In genomic region chr12:115749071-115749470, GRCh38 we compare ENCODE assay signal across 15 cellular contexts.
DNase-seq lines count a peak whose midpoint lies in the region; ATAC-seq and TF ChIP-seq lines count a peak whose summit lies in the region.
"Had no signal": no experiment of that assay in that cellular context is flagged by ENCODE, and none has a peak within 500 bp of the region (broad histone marks: within the 10 kb centered on the region; RNA-seq: fewer than 3 reads in every experiment).

No MANE protein-coding gene starts in this region.

- TF ChIP-seq CTCF in HFFc6 (IDR thresholded peaks at IDR 0.05) (no peak), nephron (IDR thresholded peaks at IDR 0.05; ENCODE audit: unreplicated experiment in 3 of 3) (no peak)

- peak overlapping the region; percentile 49; the same call in 1 of the 2 replicates for H3K4me3 Mint-ChIP-seq in HFFc6
- H3K4me3 Mint-ChIP-seq in nephron = peak overlapping the region in 1 of 3 experiments; percentile 17
- H3K4me3 Mint-ChIP-seq: CD4-positive, CD25-positive, alpha-beta regulatory T cell; CD8-positive, alpha-beta memory T cell; H9 had no signal

- H3K9me3 Mint-ChIP-seq in HFFc6 (no peaks in the 10 kb centered on the region), nephron (peaks cover 3% of the 10 kb centered on the region)
- H3K9me3 Mint-ChIP-seq: H9 had no signal

- H3K4me1 Mint-ChIP-seq in HFFc6 (ENCODE audit: low read depth) (peaks cover 40% of the 10 kb centered on the region), nephron (peaks cover 35% of the 10 kb centered on the region)
- H3K4me1 Mint-ChIP-seq: CD4-positive, CD25-positive, alpha-beta regulatory T cell; CD8-positive, alpha-beta memory T cell; H9 had no signal

- H3K27me3 Mint-ChIP-seq in HFFc6 (ENCODE audit: insufficient read depth) = no peaks in the 10 kb centered on the region
- H3K27me3 Mint-ChIP-seq in nephron (ENCODE audit: low read depth) = peaks cover 8% of the 10 kb centered on the region
- H3K27me3 Mint-ChIP-seq: CD4-positive, CD25-positive, alpha-beta regulatory T cell had no signal

- peak; percentile 66 for DNase-seq in EH (ENCODE audit: low read depth)
- no peak for DNase-seq in HFFc6
- no peak for DNase-seq in activated naive CD4-positive, alpha-beta T cell treated with Interleukin-2 at 50 U/mL for 16 hours
- no peak for DNase-seq in NCI-H2227 (lab: John Stamatoyannopoulos, UW; ENCODE audit: unreplicated experiment)
- DNase-seq: BE2C; C1 segment of cervical spinal cord; CD4-positive, CD25-positive, alpha-beta regulatory T cell; CD8-positive, alpha-beta memory T cell; COR-L47; DMS 273 treated with DMSO at 0.1 percent for 48 hours; GDM1; H9 had no signal

- H3K36me3 Mint-ChIP-seq in HFFc6 (ENCODE audit: low read depth) (no peaks in the 10 kb centered on the region), nephron (ENCODE audit: low read depth) (no peaks in the 10 kb centered on the region)
- H3K36me3 Mint-ChIP-seq: CD4-positive, CD25-positive, alpha-beta regulatory T cell; CD8-positive, alpha-beta memory T cell had no signal

- H3K27ac Mint-ChIP-seq in HFFc6 (peak overlapping the region; percentile 57; the same call in 1 of the 2 replicates), nephron (peak overlapping the region in 2 of 3 experiments; percentile 90 to 93)
- H3K27ac Mint-ChIP-seq: CD4-positive, CD25-positive, alpha-beta regulatory T cell had no signal

- no peak for ATAC-seq in HG03565 (IDR thresholded peaks at IDR 0.05; ENCODE audit: unreplicated experiment)
- ATAC-seq: GM12878 had no signal
